Comparison of ENCODE assay signal across 1 cellular context in genomic region chr6:30062471-30063178, GRCh38.
TF ChIP-seq lines count a peak whose summit lies in the region.

No MANE protein-coding gene starts in this region.

TF ChIP-seq in GM12878, 131 proteins besides CTCF, POLR2A, EP300 and RAD21:
- TF ChIP-seq MLLT1 (IDR thresholded peaks at IDR 0.05) = peak; percentile 10; the same call in 1 of the 2 replicates
- TF ChIP-seq SP1 (IDR thresholded peaks at IDR 0.05; ENCODE audit: low read depth, low read length) = no peak
